2 cellular contexts compared by ENCODE assay signal in genomic region chr16:17940584-17940983, GRCh38.
TF ChIP-seq lines count a peak whose summit lies in the region.

No MANE protein-coding gene starts in this region.

TF ChIP-seq in liver, 16 proteins besides CTCF, POLR2A, EP300 and RAD21 (continued from another document):
- no peak for TF ChIP-seq RXRA (IDR thresholded peaks at IDR 0.05)
- no peak for TF ChIP-seq FOXA1 (IDR thresholded peaks at IDR 0.05)
- TF ChIP-seq FOXA2 (IDR thresholded peaks at IDR 0.05), result no peak

TF ChIP-seq in HepG2, 621 proteins besides CTCF, POLR2A, EP300 and RAD21 (continued from another document):
- TF ChIP-seq ZNF318 (CRISPR knock-in tag; IDR thresholded peaks at IDR 0.05) (no peak), ZBTB37 (CRISPR knock-in tag; IDR thresholded peaks at IDR 0.05) (no peak), ZNF709 (CRISPR knock-in tag; IDR thresholded peaks at IDR 0.05) (no peak), ZNF34 (CRISPR knock-in tag; IDR thresholded peaks at IDR 0.05; ENCODE audit: borderline replicate concordance) (no peak), PRDM15 (CRISPR knock-in tag; IDR thresholded peaks at IDR 0.05) (no peak)
